In genomic region chr12:100573168-100573498, GRCh38 we compare ENCODE assay signal across 8 cellular contexts. TPM values are rescaled to one million over a fixed set of nuclear protein-coding genes. Genes with fewer than 3 reads are reported as not detected.
DNase-seq lines count a peak whose midpoint lies in the region; ATAC-seq and TF ChIP-seq lines count a peak whose summit lies in the region.

No MANE protein-coding gene starts in this region.

- H3K4me3 ChIP-seq in CD8-positive, alpha-beta T cell (ENCODE audit: low read depth, low read length) = peak overlapping the region; percentile 62
- H3K4me3 ChIP-seq in SJSA1 (peak overlapping the region; percentile 81), fibroblast of lung (replicated peaks in 1 of 4; ENCODE audit: control extremely low read depth in 1 of 4, insufficient read depth in 1 of 4, low read depth in 3 of 4, low read length in 4 of 4) (peak overlapping the region; percentile 71 to 89 (median 79)), ovary (peak overlapping the region; percentile 44), aorta (ENCODE audit: low read length in 2 of 2) (peak overlapping the region in 1 of 2 donors; percentile 78)

- intact Hi-C loops in CD8-positive, alpha-beta T cell (cut with DNase I, micrococcal nuclease) = no loop called here
- intact Hi-C loops in ovary (cut with DNase I) = no loop called here
- intact Hi-C loops in aorta (cut with DNase I) = no loop called here

- peak overlapping the region; percentile 68 for H3K4me2 ChIP-seq in fibroblast of lung (ENCODE audit: extremely low read depth, insufficient read depth, low read length)

- no peak overlapping the region for H3K27ac Mint-ChIP-seq in CD8-positive, alpha-beta T cell

- H3K36me3 ChIP-seq in CD8-positive, alpha-beta T cell (ENCODE audit: insufficient read depth, low read length) = no peaks in the 10 kb centered on the region
- H3K36me3 ChIP-seq in SJSA1 (peaks cover 4% of the 10 kb centered on the region; the same call in 1 of the 2 replicates), fibroblast of lung (ENCODE audit: control insufficient read depth, insufficient read depth, low read length) (no peaks in the 10 kb centered on the region), ovary (no peaks in the 10 kb centered on the region), aorta (ENCODE audit: control insufficient read depth in 1 of 2, insufficient read depth in 2 of 2, low read length in 1 of 2) (no peaks in the 10 kb centered on the region)

- H2AFZ ChIP-seq in fibroblast of lung (ENCODE audit: low read length) = peak overlapping the region; percentile 98

- TF ChIP-seq EP300 in ovary (IDR thresholded peaks at IDR 0.05) = no peak

- no peak for DNase-seq in CD8-positive, alpha-beta T cell
- DNase-seq in SJSA1 (ENCODE audit: low read depth in 1 of 2, low spot score in 2 of 2) = no peak
- no peak for DNase-seq in fibroblast of lung (ENCODE audit: low read depth in 2 of 2)
- no peak for DNase-seq in ovary
- no peak for DNase-seq in hippocampal formation (lab: John Stamatoyannopoulos, UW)
- DNase-seq in aorta = no peak
- no peak for DNase-seq in activated effector memory CD4-positive, alpha-beta T cell treated with Interleukin-2 at 50 U/mL for 16 hours
- DNase-seq in NCI-H2171 (lab: John Stamatoyannopoulos, UW) = no peak

- H3K9ac ChIP-seq in fibroblast of lung (ENCODE audit: insufficient read depth, low read length) = peak overlapping the region; percentile 75

- H3K4me1 Mint-ChIP-seq in CD8-positive, alpha-beta T cell (ENCODE audit: low read depth) = peaks cover 16% of the 10 kb centered on the region

- peaks cover 40% of the 10 kb centered on the region for H3K79me2 ChIP-seq in fibroblast of lung (ENCODE audit: control insufficient read depth, insufficient read depth, low read length)

- no peak overlapping the region for H3K27ac ChIP-seq in CD8-positive, alpha-beta T cell (ENCODE audit: low read depth, low read length)
- peak overlapping the region; percentile 89 for H3K27ac ChIP-seq in SJSA1
- H3K27ac ChIP-seq in fibroblast of lung (ENCODE audit: insufficient read depth, low read length) = peak overlapping the region; percentile 82
- H3K27ac ChIP-seq in ovary = peak overlapping the region; percentile 35 to 52
- H3K27ac ChIP-seq in aorta (ENCODE audit: low read depth in 1 of 2, low read length in 2 of 2) = peak overlapping the region in 1 of 2 donors; percentile 10

- CTCF ChIA-PET in CD8-positive, alpha-beta T cell (lab: Charles Lee) = interaction anchor here (0.7 kb wide), 1 partner anchor 1703 kb away, joined by 3 read pairs; no protein-coding TSS in a partner anchor

- no peak for TF ChIP-seq POLR2A in ovary (IDR thresholded peaks at IDR 0.05)

- H3K9me3 Mint-ChIP-seq in CD8-positive, alpha-beta T cell = no peaks in the 10 kb centered on the region

- peaks cover 14% of the 10 kb centered on the region for H3K4me1 ChIP-seq in CD8-positive, alpha-beta T cell (ENCODE audit: insufficient read depth, low read length)
- H3K4me1 ChIP-seq in SJSA1 (replicated peaks) (peaks cover 21% of the 10 kb centered on the region), fibroblast of lung (ENCODE audit: control insufficient read depth, extremely low read depth, insufficient read depth, low read length) (peaks cover 5% of the 10 kb centered on the region), ovary (ENCODE audit: insufficient read depth) (no peaks in the 10 kb centered on the region), aorta (ENCODE audit: control insufficient read depth in 1 of 2, insufficient read depth in 2 of 2, low read length in 2 of 2) (peaks cover 0 to 7% of the 10 kb centered on the region in 2 donors)

- POLR2A ChIA-PET in CD8-positive, alpha-beta T cell (lab: Charles Lee) = no interaction called here

- ATAC-seq in CD8-positive, alpha-beta T cell = no peak
- ATAC-seq in aorta (ENCODE audit: low FRiP score) = no peak

- peak overlapping the region; percentile 85 for H3K4me3 Mint-ChIP-seq in CD8-positive, alpha-beta T cell

- 11 to 22% (median 11%) methylated on average over 14 of the region's 14 CpGs for WGBS in ovary, 3 donors
- 42 to 43% methylated on average over 14 of the region's 14 CpGs for WGBS in aorta, 2 donors

- TF ChIP-seq CTCF in CD8-positive, alpha-beta T cell (IDR thresholded peaks at IDR 0.05) = no peak
- TF ChIP-seq CTCF in fibroblast of lung (conservative IDR thresholded peaks at IDR 0.05 in 1 of 2, IDR thresholded peaks at IDR 0.05 in 1 of 2; ENCODE audit: low read depth in 1 of 2, low read length in 2 of 2) = no peak
- TF ChIP-seq CTCF in ovary (IDR thresholded peaks at IDR 0.05) = no peak

- no peaks in the 10 kb centered on the region for H3K36me3 Mint-ChIP-seq in CD8-positive, alpha-beta T cell

- H3K27me3 ChIP-seq in CD8-positive, alpha-beta T cell (ENCODE audit: insufficient read depth, low read length) = no peaks in the 10 kb centered on the region
- peaks cover 7% of the 10 kb centered on the region; the same call in 1 of the 2 replicates for H3K27me3 ChIP-seq in SJSA1 (replicated peaks)
- no peaks in the 10 kb centered on the region for H3K27me3 ChIP-seq in fibroblast of lung (ENCODE audit: control insufficient read depth, insufficient read depth, low read length)
- no peaks in the 10 kb centered on the region for H3K27me3 ChIP-seq in ovary
- no peaks in the 10 kb centered on the region for H3K27me3 ChIP-seq in aorta (ENCODE audit: control insufficient read depth in 1 of 2, insufficient read depth in 2 of 2, low read length in 1 of 2)

- H3K9me3 ChIP-seq in CD8-positive, alpha-beta T cell (ENCODE audit: low read length) = no peaks in the 10 kb centered on the region
- no peaks in the 10 kb centered on the region; the same call in 1 of the 2 replicates for H3K9me3 ChIP-seq in SJSA1 (replicated peaks)
- H3K9me3 ChIP-seq in fibroblast of lung (ENCODE audit: control insufficient read depth, insufficient read depth, low read depth, low read length) = no peaks in the 10 kb centered on the region
- H3K9me3 ChIP-seq in ovary = no peaks in the 10 kb centered on the region
- H3K9me3 ChIP-seq in aorta (ENCODE audit: control insufficient read depth, low read length) = no peaks in the 10 kb centered on the region

- peaks cover 25% of the 10 kb centered on the region for H3K27me3 Mint-ChIP-seq in CD8-positive, alpha-beta T cell (ENCODE audit: low read depth)

- no peaks in the 10 kb centered on the region for H4K20me1 ChIP-seq in fibroblast of lung (ENCODE audit: control insufficient read depth, extremely low read depth, insufficient read depth, low read length)

RNA-seq across cellular contexts. Expression of gene GAS2L3, which starts 0.4 kb away (rescaled TPM):
- not detected for total RNA-seq in CD8-positive, alpha-beta T cell
- 32.9 and 55.7 TPM in 2 replicates for total RNA-seq in SJSA1 (2014; rRNA removed; shearing (Covaris generic))
- total RNA-seq in fibroblast of lung (18.7 and 33.4 TPM in 2 replicates), ovary (1 to 10 TPM; 1.7 to 4.9 (median 2.9) TPM), aorta (10 to 100 TPM in 1 of 2 donors, 1 to 10 TPM in 1; 5.8 to 19.6 TPM)
- polyA plus RNA-seq in fibroblast of lung (13.2 and 20.3 TPM in 2 replicates), ovary (1 to 10 TPM; 1.0 to 3.2 TPM), aorta (1 to 10 TPM in 1 of 2 donors, under 1 TPM in 1; 0.13 to 5.1 TPM)
- polyA plus RNA-seq in fibroblast of lung (2012) = 7.6 and 13.3 TPM in 2 replicates
- 0.31 and 1.6 TPM in 2 replicates for polyA minus RNA-seq in fibroblast of lung (ENCODE audit: low replicate concordance)
